9 cellular contexts compared by ENCODE assay signal in the genomic region with DNA sequence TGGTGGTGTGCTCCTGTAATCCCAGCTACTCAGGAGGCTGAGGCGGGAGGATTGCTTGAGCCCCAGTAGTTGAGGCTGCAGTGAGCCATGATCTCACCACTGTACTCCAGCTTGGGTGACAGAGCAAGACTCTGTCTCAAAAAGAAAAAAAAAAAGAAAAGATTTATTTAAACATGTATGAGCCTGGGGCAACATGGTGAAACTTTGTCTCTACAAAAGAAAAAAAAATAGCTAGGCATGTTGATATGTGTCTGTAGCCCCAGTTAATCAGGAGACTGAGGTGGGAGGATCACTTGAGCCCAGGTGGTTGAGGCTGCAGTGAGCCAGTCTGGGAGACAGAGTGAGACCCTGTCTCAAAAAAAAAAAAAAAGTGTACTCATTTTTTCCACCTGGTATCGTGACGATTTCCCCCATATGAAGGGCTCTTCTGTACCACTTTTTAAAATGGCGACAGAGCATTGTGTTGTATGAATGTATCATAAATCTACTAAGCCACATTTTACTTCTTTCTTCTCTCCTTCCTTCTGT. TPM values are rescaled to one million over a fixed set of nuclear protein-coding genes. Genes with fewer than 3 reads are reported as not detected.
A peak's percentile ranks its signal among the peaks of the same experiment; 100 is the strongest.
DNase-seq lines count a peak whose midpoint lies in the region; ATAC-seq, FAIRE-seq and TF ChIP-seq lines count a peak whose summit lies in the region.
"Had no signal": no experiment of that assay in that cellular context is flagged by ENCODE, and none has a peak within 500 bp of the region (broad histone marks: within the 10 kb centered on the region; RNA-seq: fewer than 3 reads in every experiment).

No MANE protein-coding gene starts in this region.

- CTCF ChIA-PET in CD4-positive, alpha-beta memory T cell (lab: Charles Lee; ENCODE audit: partially characterized antibody), result interaction anchor here (1.0 kb wide), 1 partner anchor 10 kb away, joined by 3 read pairs; no protein-coding TSS in a partner anchor
- CTCF ChIA-PET in naive thymus-derived CD4-positive, alpha-beta T cell (lab: Charles Lee), result no interaction called here

- peak overlapping the region in 6 of 7 donors; percentile 23 to 86 (median 61) for H3K27ac Mint-ChIP-seq in CD4-positive, alpha-beta memory T cell
- peak overlapping the region; percentile 99 for H3K27ac Mint-ChIP-seq in astrocyte (ENCODE audit: unreplicated experiment)
- H3K27ac Mint-ChIP-seq in naive thymus-derived CD4-positive, alpha-beta T cell, result peak overlapping the region in 7 of 9 donors; percentile 42 to 88 (median 72)

- peak; percentile 12 for ATAC-seq in HG02798 (IDR thresholded peaks at IDR 0.05; ENCODE audit: poor library complexity, unreplicated experiment)
- no peak for ATAC-seq in naive thymus-derived CD4-positive, alpha-beta T cell
- no peak for ATAC-seq in HG03354 (IDR thresholded peaks at IDR 0.05; ENCODE audit: poor library complexity, severe bottlenecking, unreplicated experiment)

- POLR2A ChIA-PET in CD4-positive, alpha-beta memory T cell (lab: Charles Lee; ENCODE audit: partially characterized antibody), result no interaction called here
- POLR2A ChIA-PET in naive thymus-derived CD4-positive, alpha-beta T cell (lab: Charles Lee), result interaction anchor here (1.0 kb wide), 1 partner anchor 44 kb away, joined by 3 read pairs; no protein-coding TSS in a partner anchor

- H3K36me3 Mint-ChIP-seq in CD4-positive, alpha-beta memory T cell, result no peaks in the 10 kb centered on the region
- peaks cover 3% of the 10 kb centered on the region for H3K36me3 Mint-ChIP-seq in astrocyte (ENCODE audit: low read depth, unreplicated experiment)
- no peaks in the 10 kb centered on the region for H3K36me3 Mint-ChIP-seq in naive thymus-derived CD4-positive, alpha-beta T cell

- no peak for TF ChIP-seq CTCF in astrocyte (IDR thresholded peaks at IDR 0.05; ENCODE audit: insufficient read depth, low read depth, low read length)

- no peak for FAIRE-seq in astrocyte (lab: Jason Lieb, UNC)

- H3K4me3 ChIP-seq in CD4-positive, alpha-beta memory T cell (ENCODE audit: low read length in 2 of 2), result no peak overlapping the region
- H3K4me3 ChIP-seq in astrocyte (ENCODE audit: insufficient read depth, low read depth, low read length), result no peak overlapping the region
- no peak overlapping the region for H3K4me3 ChIP-seq in naive thymus-derived CD4-positive, alpha-beta T cell (ENCODE audit: low read length)

- H3K9me3 ChIP-seq in CD4-positive, alpha-beta memory T cell (ENCODE audit: control insufficient read depth in 1 of 2, low read length in 2 of 2), result no peaks in the 10 kb centered on the region
- no peaks in the 10 kb centered on the region for H3K9me3 ChIP-seq in astrocyte (ENCODE audit: insufficient read depth, low read depth, low read length)
- H3K9me3 ChIP-seq in naive thymus-derived CD4-positive, alpha-beta T cell (ENCODE audit: control insufficient read depth in 2 of 3, low read length in 3 of 3), result no peaks in the 10 kb centered on the region

- no peaks in the 10 kb centered on the region for H3K27me3 ChIP-seq in CD4-positive, alpha-beta memory T cell (ENCODE audit: insufficient read depth, low read length)
- H3K27me3 ChIP-seq in astrocyte (ENCODE audit: insufficient read depth, low read length), result no peaks in the 10 kb centered on the region
- H3K27me3 ChIP-seq in naive thymus-derived CD4-positive, alpha-beta T cell (ENCODE audit: control insufficient read depth in 2 of 2, insufficient read depth in 2 of 2, low read length in 2 of 2), result no peaks in the 10 kb centered on the region

- H3K27me3 Mint-ChIP-seq in CD4-positive, alpha-beta memory T cell, result peaks cover 0 to 1% of the 10 kb centered on the region in 2 donors
- H3K27me3 Mint-ChIP-seq in astrocyte (ENCODE audit: low read depth, unreplicated experiment), result peaks cover 5% of the 10 kb centered on the region
- H3K27me3 Mint-ChIP-seq in naive thymus-derived CD4-positive, alpha-beta T cell, result peaks cover 0 to 5% (median 0%) of the 10 kb centered on the region in 5 donors

- intact Hi-C loops in CD4-positive, alpha-beta memory T cell (cut with micrococcal nuclease), result no loop called here
- intact Hi-C loops in naive thymus-derived CD4-positive, alpha-beta T cell (cut with micrococcal nuclease), result no loop called here

- H3K4me1 Mint-ChIP-seq in CD4-positive, alpha-beta memory T cell, result peaks cover 10 to 15% (median 11%) of the 10 kb centered on the region in 4 donors
- H3K4me1 Mint-ChIP-seq in astrocyte (ENCODE audit: low read depth, unreplicated experiment), result peaks cover 11% of the 10 kb centered on the region
- H3K4me1 Mint-ChIP-seq in naive thymus-derived CD4-positive, alpha-beta T cell, result peaks cover 8 to 14% (median 11%) of the 10 kb centered on the region in 7 donors

- H4K20me1 ChIP-seq in astrocyte (ENCODE audit: insufficient read depth, low read length), result no peaks in the 10 kb centered on the region

- H2AFZ ChIP-seq in astrocyte (ENCODE audit: low read depth, low read length), result peak overlapping the region; percentile 72

- peak overlapping the region; percentile 88 for H3K4me2 ChIP-seq in astrocyte (ENCODE audit: low read length)

- no peaks in the 10 kb centered on the region for H3K36me3 ChIP-seq in CD4-positive, alpha-beta memory T cell (ENCODE audit: insufficient read depth, low read length)
- H3K36me3 ChIP-seq in astrocyte (ENCODE audit: insufficient read depth, low read length), result no peaks in the 10 kb centered on the region
- H3K36me3 ChIP-seq in naive thymus-derived CD4-positive, alpha-beta T cell (ENCODE audit: control insufficient read depth in 2 of 3, insufficient read depth in 3 of 3, low read length in 3 of 3), result no peaks in the 10 kb centered on the region

- no peaks in the 10 kb centered on the region for H3K9me3 Mint-ChIP-seq in CD4-positive, alpha-beta memory T cell
- no peaks in the 10 kb centered on the region for H3K9me3 Mint-ChIP-seq in astrocyte (ENCODE audit: unreplicated experiment)
- peaks cover 0 to 1% (median 0%) of the 10 kb centered on the region in 11 donors for H3K9me3 Mint-ChIP-seq in naive thymus-derived CD4-positive, alpha-beta T cell

- peak overlapping the region in 3 of 8 donors; percentile 43 to 67 (median 54) for H3K4me3 Mint-ChIP-seq in CD4-positive, alpha-beta memory T cell
- no peak overlapping the region for H3K4me3 Mint-ChIP-seq in astrocyte (ENCODE audit: unreplicated experiment)
- peak overlapping the region in 2 of 10 donors; percentile 16 to 51 for H3K4me3 Mint-ChIP-seq in naive thymus-derived CD4-positive, alpha-beta T cell

- DNase-seq in CD4-positive, alpha-beta memory T cell, result no peak
- DNase-seq in astrocyte (ENCODE audit: low read depth) (no peak), NCI-H2227 (lab: John Stamatoyannopoulos, UW; ENCODE audit: unreplicated experiment) (no peak), amygdala (lab: John Stamatoyannopoulos, UW) (no peak)
- DNase-seq in naive thymus-derived CD4-positive, alpha-beta T cell, result no peak
- DNase-seq in effector CD4-positive, alpha-beta T cell, result no peak
- DNase-seq: NCI-H2081 treated with DMSO at 0.1 percent for 48 hours had no signal

- no peaks in the 10 kb centered on the region for H3K79me2 ChIP-seq in astrocyte (ENCODE audit: insufficient read depth, low read length)

- H3K27ac ChIP-seq in CD4-positive, alpha-beta memory T cell (ENCODE audit: low read depth, low read length), result no peak overlapping the region
- H3K27ac ChIP-seq in astrocyte (ENCODE audit: low read depth, low read length), result peak overlapping the region; percentile 91
- no peak overlapping the region for H3K27ac ChIP-seq in naive thymus-derived CD4-positive, alpha-beta T cell (ENCODE audit: low read depth, low read length)

- peaks cover 10% of the 10 kb centered on the region for H3K4me1 ChIP-seq in CD4-positive, alpha-beta memory T cell (ENCODE audit: insufficient read depth, low read length)
- peaks cover 22% of the 10 kb centered on the region for H3K4me1 ChIP-seq in astrocyte (ENCODE audit: insufficient read depth, low read length)
- H3K4me1 ChIP-seq in naive thymus-derived CD4-positive, alpha-beta T cell (ENCODE audit: control insufficient read depth in 2 of 2, insufficient read depth in 2 of 2, low read length in 2 of 2), result no peaks in the 10 kb centered on the region

- H3K9ac ChIP-seq in astrocyte (ENCODE audit: low read length), result peak overlapping the region; percentile 85

RNA-seq across cellular contexts. Expression of a gene that starts 16.4 kb away (rescaled TPM):
- under 1 TPM in 1 of 2 experiments, not detected in 1; 0.20 TPM for total RNA-seq in CD4-positive, alpha-beta memory T cell
- polyA plus RNA-seq in CD4-positive, alpha-beta memory T cell, result not detected
- total RNA-seq in astrocyte, result 1.0 and 1.1 TPM in 2 replicates
- under 1 TPM in 1 of 5 experiments, not detected in 4; 0.19 TPM for total RNA-seq in naive thymus-derived CD4-positive, alpha-beta T cell
- under 1 TPM; 0.28 to 0.50 TPM for polyA plus RNA-seq in naive thymus-derived CD4-positive, alpha-beta T cell

RNA-seq across cellular contexts. Expression of a gene that starts 24.2 kb away (rescaled TPM):
- not detected for total RNA-seq in CD4-positive, alpha-beta memory T cell
- under 1 TPM in 1 of 2 donors, not detected in 1; 0.16 TPM for polyA plus RNA-seq in CD4-positive, alpha-beta memory T cell
- total RNA-seq in astrocyte, result not detected in 2 replicates
- not detected for total RNA-seq in naive thymus-derived CD4-positive, alpha-beta T cell
- polyA plus RNA-seq in naive thymus-derived CD4-positive, alpha-beta T cell, result not detected

RNA-seq across cellular contexts. Expression of a gene that starts 40.2 kb away (rescaled TPM):
- 10 to 100 TPM; 80.5 to 86.5 TPM for total RNA-seq in CD4-positive, alpha-beta memory T cell
- 100 to 1,000 TPM; 158 to 188 TPM for polyA plus RNA-seq in CD4-positive, alpha-beta memory T cell
- 251 and 285 TPM in 2 replicates for total RNA-seq in astrocyte
- total RNA-seq in naive thymus-derived CD4-positive, alpha-beta T cell, result 100 to 1,000 TPM in 1 of 5 experiments, 10 to 100 TPM in 4; 43.4 to 189 (median 64.7) TPM
- 100 to 1,000 TPM; 124 to 156 TPM for polyA plus RNA-seq in naive thymus-derived CD4-positive, alpha-beta T cell

RNA-seq across cellular contexts. Expression of a gene that starts 45.0 kb away (rescaled TPM):
- total RNA-seq in CD4-positive, alpha-beta memory T cell, result 10 to 100 TPM; 84.0 to 85.0 TPM
- 10 to 100 TPM; 37.2 to 42.1 TPM for polyA plus RNA-seq in CD4-positive, alpha-beta memory T cell
- 32.2 and 35.0 TPM in 2 replicates for total RNA-seq in astrocyte
- 10 to 100 TPM; 54.4 to 87.0 (median 65.0) TPM for total RNA-seq in naive thymus-derived CD4-positive, alpha-beta T cell
- polyA plus RNA-seq in naive thymus-derived CD4-positive, alpha-beta T cell, result 10 to 100 TPM; 40.9 to 42.6 TPM
